ENCODE assay signal across 15 cellular contexts in genomic region chr13:77349365-77349764, GRCh38.
"Had no signal": no experiment of that assay in that cellular context is flagged by ENCODE, and none has a peak within 500 bp of the region (broad histone marks: within the 10 kb centered on the region; RNA-seq: fewer than 3 reads in every experiment).

No MANE protein-coding gene starts in this region.

- H3K4me1 ChIP-seq: left ventricle myocardium inferior, pancreas had no signal

- H3K27ac ChIP-seq: gastrocnemius medialis, left ventricle myocardium inferior, pancreas, thoracic aorta had no signal

- H3K27me3 ChIP-seq: gastrocnemius medialis, pancreas had no signal

- DNase-seq: activated B cell treated with CpG ODN at 0.5 μM for 24 hours; activated T-cell treated with anti-CD3 and anti-CD28 coated beads, Interleukin-2, amount 50 U/mL, for 1 hour; amniotic stem cell; cortex of kidney; effector memory CD4-positive, alpha-beta T cell; gastrocnemius medialis; left ventricle myocardium inferior; pancreas; stimulated activated CD4-positive, alpha-beta T cell treated with anti-CD3 and anti-CD28 coated beads, Interleukin-15, amount 100 ng/mL, for 24 hours; stimulated activated CD4-positive, alpha-beta T cell treated with anti-CD3 and anti-CD28 coated beads, Interleukin-4, amount 100 ng/mL, for 24 hours; stimulated activated naive CD8-positive, alpha-beta T cell treated with anti-CD3 and anti-CD28 coated beads, Interleukin-15, amount 100 ng/mL, for 72 hours had no signal

- H3K36me3 ChIP-seq: gastrocnemius medialis, left ventricle myocardium inferior, pancreas, thoracic aorta had no signal

- H3K4me3 ChIP-seq: gastrocnemius medialis, left ventricle myocardium inferior, pancreas, thoracic aorta had no signal

- FAIRE-seq: keratinocyte, pancreas, TTC549 had no signal

- ATAC-seq: activated naive CD4-positive, alpha-beta T cell treated with anti-CD3 and anti-CD28 coated beads, Interleukin-2, amount 50 U/mL, for 72 hours; gastrocnemius medialis; pancreas; stimulated activated naive CD8-positive, alpha-beta T cell treated with anti-CD3 and anti-CD28 coated beads, Interleukin-15, amount 100 ng/mL, for 72 hours had no signal

- H3K9me3 ChIP-seq: gastrocnemius medialis, left ventricle myocardium inferior, pancreas, thoracic aorta had no signal
